ENCODE assay signal across 1 cellular context in genomic region chr6:105221219-105221618, GRCh38. TPM values are rescaled to one million over a fixed set of nuclear protein-coding genes. Genes with fewer than 3 reads are reported as not detected.
"Had no signal": no experiment of that assay in that cellular context is flagged by ENCODE, and none has a peak within 500 bp of the region (broad histone marks: within the 10 kb centered on the region; RNA-seq: fewer than 3 reads in every experiment).

No MANE protein-coding gene starts in this region.

RNA-seq across cellular contexts. Expression of gene POPDC3, which starts 41.4 kb away (rescaled TPM):
- total RNA-seq: T-cell had no signal
